In the genomic region with DNA sequence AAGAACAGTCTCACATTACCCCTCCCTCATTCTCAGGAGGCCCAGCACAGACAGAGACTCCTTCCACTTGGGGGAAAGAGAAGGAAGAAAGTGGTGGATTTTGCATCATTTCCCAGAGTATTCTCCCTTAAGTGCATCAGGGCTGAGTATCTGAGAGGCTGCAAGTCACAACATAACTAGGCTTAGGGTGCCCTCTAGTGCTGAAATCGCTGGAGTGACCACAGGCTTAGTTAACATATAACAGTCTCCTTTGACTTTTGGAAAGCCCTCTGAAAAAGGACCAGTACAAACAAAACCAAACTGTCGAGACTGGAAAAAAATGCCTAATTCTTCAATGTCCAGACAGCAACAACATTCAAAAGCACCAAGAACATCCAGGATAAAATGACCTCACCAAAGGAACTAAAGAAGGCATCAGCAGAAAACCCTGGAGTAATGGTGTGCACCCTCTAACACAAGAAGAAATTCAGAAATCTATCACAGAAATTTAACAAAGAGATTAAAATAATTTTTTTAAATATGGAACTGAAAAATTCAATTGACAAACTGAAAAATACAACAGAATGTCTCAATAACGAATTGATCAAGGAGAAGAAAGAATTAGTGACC, we compare ENCODE assay signal across 8 cellular contexts.
DNase-seq lines count a peak whose midpoint lies in the region; ATAC-seq lines count a peak whose summit lies in the region.

No MANE protein-coding gene starts in this region.

- no peaks in the 10 kb centered on the region for H3K9me3 ChIP-seq in adipocyte (ENCODE audit: control insufficient read depth, low read length)

- H3K4me3 Mint-ChIP-seq in activated T-cell treated with anti-CD3 and anti-CD28 coated beads, Interleukin-2, amount 50 U/mL, for 24 hours = no peak overlapping the region

- H3K4me1 Mint-ChIP-seq in activated T-cell treated with anti-CD3 and anti-CD28 coated beads, Interleukin-2, amount 50 U/mL, for 24 hours (ENCODE audit: low read depth) = no peaks in the 10 kb centered on the region

- no peak overlapping the region for H3K27ac Mint-ChIP-seq in activated T-cell treated with anti-CD3 and anti-CD28 coated beads, Interleukin-2, amount 50 U/mL, for 24 hours

- H3K36me3 Mint-ChIP-seq in activated T-cell treated with anti-CD3 and anti-CD28 coated beads, Interleukin-2, amount 50 U/mL, for 24 hours (ENCODE audit: low read depth) = no peaks in the 10 kb centered on the region

- H3K36me3 ChIP-seq in adipocyte (ENCODE audit: control insufficient read depth, insufficient read depth, low read length, severe bottlenecking) = no peaks in the 10 kb centered on the region

- no peaks in the 10 kb centered on the region for H3K27me3 Mint-ChIP-seq in activated T-cell treated with anti-CD3 and anti-CD28 coated beads, Interleukin-2, amount 50 U/mL, for 24 hours

- peak; percentile 1 for DNase-seq in activated T-cell treated with anti-CD3 and anti-CD28 coated beads for 4 hours
- DNase-seq in activated T-cell treated with anti-CD3 and anti-CD28 coated beads, Interleukin-2, amount 50 U/mL, for 24 hours = no peak
- DNase-seq in NCI-H82 treated with DMSO at 0.1 percent for 48 hours (lab: John Stamatoyannopoulos, UW; ENCODE audit: unreplicated experiment) = peak; percentile 41
- DNase-seq in adipocyte (ENCODE audit: low read depth) = peak; percentile 62
- peak; percentile 68 for DNase-seq in iris pigment epithelial cell (ENCODE audit: low read depth)
- DNase-seq in stromal cell of bone marrow (ENCODE audit: low read depth) = peak; percentile 9

- H3K4me3 ChIP-seq in adipocyte (ENCODE audit: low read length) = no peak overlapping the region

- H3K9me3 Mint-ChIP-seq in activated T-cell treated with anti-CD3 and anti-CD28 coated beads, Interleukin-2, amount 50 U/mL, for 24 hours = peaks cover 3% of the 10 kb centered on the region

- peak; percentile 96 for ATAC-seq in GM21526 (IDR thresholded peaks at IDR 0.05; ENCODE audit: low FRiP score, unreplicated experiment)
- ATAC-seq in HG03575 (IDR thresholded peaks at IDR 0.05; ENCODE audit: extremely low read depth, insufficient number of reproducible peaks, low FRiP score, unreplicated experiment) = peak; percentile 95

- no peaks in the 10 kb centered on the region for H3K4me1 ChIP-seq in adipocyte (ENCODE audit: control insufficient read depth, insufficient read depth, low read length)

- no peaks in the 10 kb centered on the region for H3K27me3 ChIP-seq in adipocyte (replicated peaks; ENCODE audit: control insufficient read depth, insufficient read depth, low read length)

- no peak overlapping the region for H3K9ac ChIP-seq in adipocyte (ENCODE audit: low read length)
